ENCODE assay signal across 12 cellular contexts in the genomic region with DNA sequence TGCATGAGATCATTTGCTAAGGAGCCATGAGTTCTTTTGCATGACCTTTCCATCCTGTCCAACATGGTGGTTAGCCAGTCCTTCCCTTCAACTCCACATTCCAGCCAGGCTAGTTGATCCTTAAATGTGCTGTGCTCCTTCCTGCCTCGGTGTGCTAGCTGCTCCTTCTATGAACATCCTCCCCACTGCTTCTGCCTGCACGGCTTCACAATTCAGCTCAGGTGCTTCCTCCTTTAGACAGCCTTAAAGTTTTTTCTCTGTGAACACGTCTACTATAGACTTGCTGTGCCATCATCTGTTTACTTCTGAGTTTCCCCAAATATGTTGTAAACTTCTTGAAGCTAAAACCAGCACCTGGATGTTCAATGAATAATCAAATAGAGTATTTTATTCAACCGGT.
"Had no signal": no experiment of that assay in that cellular context is flagged by ENCODE, and none has a peak within 500 bp of the region (broad histone marks: within the 10 kb centered on the region; RNA-seq: fewer than 3 reads in every experiment).

No MANE protein-coding gene starts in this region.

- H3K27ac Mint-ChIP-seq: activated B cell treated with CpG ODN at 0.5 μM for 24 hours; activated T-helper 17 cell treated with anti-CD3 and anti-CD28 coated beads, Interleukin-2, amount 50 U/mL, for 72 hours; effector memory CD8-positive, alpha-beta T cell; stimulated activated memory B cell treated with anti-CD40 and anti-IgM and Interleukin-4, amounts not matched to agents 10 μg/mL and 1 μg/mL and 100 μg/mL, for 72 hours had no signal

- ATAC-seq: activated T-helper 17 cell treated with anti-CD3 and anti-CD28 coated beads, Interleukin-2, amount 50 U/mL, for 72 hours; effector memory CD8-positive, alpha-beta T cell; foreskin keratinocyte; stimulated activated memory B cell treated with anti-CD40 and anti-IgM and Interleukin-4, amounts not matched to agents 10 μg/mL and 1 μg/mL and 100 μg/mL, for 72 hours had no signal

- DNase-seq: activated B cell treated with CpG ODN at 0.5 μM for 24 hours; activated CD4-positive, alpha-beta T cell treated with anti-CD3 and anti-CD28 coated beads, Interleukin-2, amount 50 U/mL, for 48 hours; activated CD8-positive, alpha-beta memory T cell treated with anti-CD3 and anti-CD28 coated beads, Interleukin-2, amount 50 U/mL, for 4 hours; dermis blood vessel endothelial cell; effector memory CD8-positive, alpha-beta T cell; foreskin keratinocyte; left ventricle myocardium inferior; naive B cell; stimulated activated CD4-positive, alpha-beta T cell treated with anti-CD3 and anti-CD28 coated beads, Interleukin-2, amount 100 ng/mL, for 48 hours; substantia nigra had no signal

- H3K4me3 Mint-ChIP-seq: activated B cell treated with CpG ODN at 0.5 μM for 24 hours; activated T-helper 17 cell treated with anti-CD3 and anti-CD28 coated beads, Interleukin-2, amount 50 U/mL, for 72 hours; effector memory CD8-positive, alpha-beta T cell; stimulated activated memory B cell treated with anti-CD40 and anti-IgM and Interleukin-4, amounts not matched to agents 10 μg/mL and 1 μg/mL and 100 μg/mL, for 72 hours had no signal

- H3K36me3 Mint-ChIP-seq: stimulated activated memory B cell treated with anti-CD40 and anti-IgM and Interleukin-4, amounts not matched to agents 10 μg/mL and 1 μg/mL and 100 μg/mL, for 72 hours had no signal

- H3K9me3 Mint-ChIP-seq: activated B cell treated with CpG ODN at 0.5 μM for 24 hours; activated T-helper 17 cell treated with anti-CD3 and anti-CD28 coated beads, Interleukin-2, amount 50 U/mL, for 72 hours; effector memory CD8-positive, alpha-beta T cell; naive B cell; stimulated activated memory B cell treated with anti-CD40 and anti-IgM and Interleukin-4, amounts not matched to agents 10 μg/mL and 1 μg/mL and 100 μg/mL, for 72 hours had no signal

- H3K4me1 Mint-ChIP-seq: stimulated activated memory B cell treated with anti-CD40 and anti-IgM and Interleukin-4, amounts not matched to agents 10 μg/mL and 1 μg/mL and 100 μg/mL, for 72 hours had no signal
